17 cellular contexts compared by ENCODE assay signal in the genomic region with DNA sequence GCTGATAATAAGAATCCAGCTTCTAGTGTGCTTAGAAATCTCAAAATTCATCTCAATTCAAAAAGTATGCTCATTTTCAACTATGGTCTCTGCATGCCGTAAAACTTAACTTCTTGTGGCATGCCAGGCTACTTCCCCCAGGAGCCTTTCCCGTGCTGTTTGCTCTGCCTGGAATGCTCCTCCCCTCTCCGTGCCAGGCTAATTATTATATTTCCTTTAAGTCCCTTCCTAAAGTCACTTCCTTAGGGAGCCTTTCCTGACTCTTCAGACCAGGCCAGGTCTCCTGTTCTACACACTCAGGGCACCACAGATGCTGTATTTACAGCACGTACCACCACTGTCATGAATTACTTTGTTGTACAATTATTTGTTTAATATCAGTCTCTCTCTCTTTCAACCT.
A peak's percentile ranks its signal among the peaks of the same experiment; 100 is the strongest.
DNase-seq lines count a peak whose midpoint lies in the region; ATAC-seq and TF ChIP-seq lines count a peak whose summit lies in the region.
"Had no signal": no experiment of that assay in that cellular context is flagged by ENCODE, and none has a peak within 500 bp of the region (broad histone marks: within the 10 kb centered on the region; RNA-seq: fewer than 3 reads in every experiment).

No MANE protein-coding gene starts in this region.

- H3K56ac ChIP-seq in mesendoderm (ENCODE audit: low read length): no peak overlapping the region

- H3K4me3 ChIP-seq in SK-N-SH (ENCODE audit: low read depth in 2 of 2, low read length in 1 of 2) (no peak overlapping the region), mesendoderm (ENCODE audit: low read length) (no peak overlapping the region), upper lobe of left lung (no peak overlapping the region)
- H3K4me3 ChIP-seq: GM23248 had no signal

- TF ChIP-seq POLR2A in upper lobe of left lung (IDR thresholded peaks at IDR 0.05): no peak

- H3K27ac ChIP-seq in SK-N-SH (ENCODE audit: low read depth in 2 of 2, low read length in 1 of 2) (no peak overlapping the region; a peak in 1 of 4 replicates), mesendoderm (ENCODE audit: low read depth, low read length) (no peak overlapping the region), upper lobe of left lung (peak overlapping the region in 3 of 4 donors; percentile 14 to 65 (median 49))
- H3K27ac ChIP-seq: 22Rv1, C4-2B, GM23248 had no signal

- no peaks in the 10 kb centered on the region for H3K36me3 Mint-ChIP-seq in activated T-helper 1 cell treated with anti-CD3 and anti-CD28 coated beads, Interleukin-12 subunit alpha, Interleukin-12 subunit beta, Interleukin-2, Interleukin-4 antibody, amounts not matched to agents 30 ng/mL and 10 ng/mL and 1 ng/mL, durations not matched to agents 14 hours and 24 hours and 36 hours (ENCODE audit: low read depth)
- no peaks in the 10 kb centered on the region for H3K36me3 Mint-ChIP-seq in activated naive CD4-positive, alpha-beta T cell treated with anti-CD3 and anti-CD28 coated beads for 36 hours (ENCODE audit: low read depth)

- no peaks in the 10 kb centered on the region for H3K9me2 ChIP-seq in SK-N-SH

- H4K5ac ChIP-seq in mesendoderm (ENCODE audit: low read length): no peak overlapping the region

- 68% methylated on average over 4 of the region's 4 CpGs for WGBS in SK-N-SH (ENCODE audit: low lambda C conversion rate)
- no CpG with 5 or more reads among the region's 4 CpGs for WGBS in mesendoderm (ENCODE audit: extremely low coverage, insufficient coverage, low lambda C conversion rate)
- 39 to 45% methylated on average over 4 of the region's 4 CpGs for WGBS in upper lobe of left lung, 2 donors

- ATAC-seq in SK-N-SH treated with all-trans-retinoic acid at 6 μM for 48 hours (peak; percentile 34; the same call in 2 of the 3 replicates), upper lobe of left lung (ENCODE audit: low FRiP score in 2 of 2) (no peak), HG03469 (IDR thresholded peaks at IDR 0.05; ENCODE audit: unreplicated experiment) (no peak), HG03139 (IDR thresholded peaks at IDR 0.05; ENCODE audit: unreplicated experiment) (no peak)

- H3K79me1 ChIP-seq in mesendoderm (ENCODE audit: low read length): no peaks in the 10 kb centered on the region

- H3F3A ChIP-seq in SK-N-SH (replicated peaks; ENCODE audit: insufficient read depth): no peaks in the 10 kb centered on the region

- POLR2A ChIA-PET in SK-N-SH (lab: Yijun Ruan, JAX): no interaction called here

- H3K4ac ChIP-seq in mesendoderm (ENCODE audit: low read depth, low read length): no peak overlapping the region

- H3K9me3 ChIP-seq in SK-N-SH (no peaks in the 10 kb centered on the region), upper lobe of left lung (no peaks in the 10 kb centered on the region)

- H3K4me3 Mint-ChIP-seq in activated T-helper 1 cell treated with anti-CD3 and anti-CD28 coated beads, Interleukin-12 subunit alpha, Interleukin-12 subunit beta, Interleukin-2, Interleukin-4 antibody, amounts not matched to agents 30 ng/mL and 10 ng/mL and 1 ng/mL, durations not matched to agents 14 hours and 24 hours and 36 hours: no peak overlapping the region
- H3K4me3 Mint-ChIP-seq in activated naive CD4-positive, alpha-beta T cell treated with anti-CD3 and anti-CD28 coated beads for 36 hours: no peak overlapping the region

- H3K4me2 ChIP-seq in SK-N-SH (no peak overlapping the region), mesendoderm (ENCODE audit: low read length) (no peak overlapping the region)

- no peak overlapping the region for H2BK15ac ChIP-seq in mesendoderm (replicated peaks; ENCODE audit: low read depth)

- no peaks in the 10 kb centered on the region for H3K27me3 ChIP-seq in SK-N-SH (ENCODE audit: insufficient read depth)
- no peaks in the 10 kb centered on the region for H3K27me3 ChIP-seq in mesendoderm (ENCODE audit: insufficient read depth, low read length, poor library complexity)
- no peaks in the 10 kb centered on the region for H3K27me3 ChIP-seq in upper lobe of left lung

- peaks cover 3% of the 10 kb centered on the region for H3K27me3 Mint-ChIP-seq in activated T-helper 1 cell treated with anti-CD3 and anti-CD28 coated beads, Interleukin-12 subunit alpha, Interleukin-12 subunit beta, Interleukin-2, Interleukin-4 antibody, amounts not matched to agents 30 ng/mL and 10 ng/mL and 1 ng/mL, durations not matched to agents 14 hours and 24 hours and 36 hours (ENCODE audit: insufficient read depth)
- no peaks in the 10 kb centered on the region for H3K27me3 Mint-ChIP-seq in activated naive CD4-positive, alpha-beta T cell treated with anti-CD3 and anti-CD28 coated beads for 36 hours (ENCODE audit: low read depth)

- H3K4me1 ChIP-seq in SK-N-SH (ENCODE audit: control insufficient read depth in 1 of 2, insufficient read depth in 2 of 2, low read depth in 1 of 2, low read length in 1 of 2) (peaks cover 5 to 7% of the 10 kb centered on the region in 2 experiments; a peak in 2 of 4 replicates), mesendoderm (ENCODE audit: control insufficient read depth, low read depth, low read length) (peaks cover 11% of the 10 kb centered on the region), upper lobe of left lung (peaks cover 15 to 38% (median 21%) of the 10 kb centered on the region in 4 donors)

- H3K36me3 ChIP-seq in SK-N-SH (replicated peaks in 1 of 2; ENCODE audit: control insufficient read depth in 1 of 2, insufficient read depth in 2 of 2, low read length in 1 of 2) (no peaks in the 10 kb centered on the region), mesendoderm (ENCODE audit: control insufficient read depth, insufficient read depth, low read length) (no peaks in the 10 kb centered on the region), upper lobe of left lung (no peaks in the 10 kb centered on the region)

- H2AFZ ChIP-seq in SK-N-SH (ENCODE audit: low read depth): no peak overlapping the region
- H2AFZ ChIP-seq: GM23248 had no signal

- H3K18ac ChIP-seq in mesendoderm (ENCODE audit: low read length): peak overlapping the region; percentile 19

- no peak overlapping the region for H2AK5ac ChIP-seq in mesendoderm (ENCODE audit: low read length)

- no peak overlapping the region for H2BK5ac ChIP-seq in mesendoderm (ENCODE audit: low read length)

- H4K8ac ChIP-seq in mesendoderm (ENCODE audit: low read depth, low read length): no peak overlapping the region

- H3K4me1 Mint-ChIP-seq in activated T-helper 1 cell treated with anti-CD3 and anti-CD28 coated beads, Interleukin-12 subunit alpha, Interleukin-12 subunit beta, Interleukin-2, Interleukin-4 antibody, amounts not matched to agents 30 ng/mL and 10 ng/mL and 1 ng/mL, durations not matched to agents 14 hours and 24 hours and 36 hours (ENCODE audit: low read depth): peaks cover 29% of the 10 kb centered on the region
- peaks cover 20% of the 10 kb centered on the region for H3K4me1 Mint-ChIP-seq in activated naive CD4-positive, alpha-beta T cell treated with anti-CD3 and anti-CD28 coated beads for 36 hours (ENCODE audit: low read depth)

- H3K79me2 ChIP-seq in SK-N-SH (ENCODE audit: insufficient read depth) (no peaks in the 10 kb centered on the region), mesendoderm (ENCODE audit: control insufficient read depth, insufficient read depth, low read length) (no peaks in the 10 kb centered on the region)

- H4K20me1 ChIP-seq in SK-N-SH (ENCODE audit: insufficient read depth): no peaks in the 10 kb centered on the region

- H3K23ac ChIP-seq in mesendoderm (ENCODE audit: low read length): no peak overlapping the region

- no peak for DNase-seq in SK-N-SH
- no peak for DNase-seq in activated T-helper 1 cell treated with anti-CD3 and anti-CD28 coated beads, Interleukin-12 subunit alpha, Interleukin-12 subunit beta, Interleukin-2, Interleukin-4 antibody, amounts not matched to agents 30 ng/mL and 10 ng/mL and 1 ng/mL, durations not matched to agents 14 hours and 24 hours and 36 hours (ENCODE audit: low spot score)
- DNase-seq in mesendoderm: no peak
- no peak for DNase-seq in upper lobe of left lung
- DNase-seq in activated naive CD4-positive, alpha-beta T cell treated with anti-CD3 and anti-CD28 coated beads for 36 hours: no peak
- DNase-seq: GM23248, Karpas-422, MM.1S, NCI-H1105, NCI-H1930, NCI-H2171 treated with DMSO at 0.1 percent for 48 hours, SIG-M5 had no signal

- H3K9me3 Mint-ChIP-seq in activated T-helper 1 cell treated with anti-CD3 and anti-CD28 coated beads, Interleukin-12 subunit alpha, Interleukin-12 subunit beta, Interleukin-2, Interleukin-4 antibody, amounts not matched to agents 30 ng/mL and 10 ng/mL and 1 ng/mL, durations not matched to agents 14 hours and 24 hours and 36 hours: no peaks in the 10 kb centered on the region
- no peaks in the 10 kb centered on the region for H3K9me3 Mint-ChIP-seq in activated naive CD4-positive, alpha-beta T cell treated with anti-CD3 and anti-CD28 coated beads for 36 hours

- intact Hi-C loops in activated T-helper 1 cell treated with anti-CD3 and anti-CD28 coated beads, Interleukin-12 subunit alpha, Interleukin-12 subunit beta, Interleukin-2, Interleukin-4 antibody, amounts not matched to agents 30 ng/mL and 10 ng/mL and 1 ng/mL, durations not matched to agents 14 hours and 24 hours and 36 hours (cut with micrococcal nuclease): loop anchor here (2.0 to 10.0 kb wide), 3 partner anchors 29 to 191 kb away; no protein-coding TSS in a partner anchor
- intact Hi-C loops in activated naive CD4-positive, alpha-beta T cell treated with anti-CD3 and anti-CD28 coated beads for 36 hours (cut with micrococcal nuclease): loop anchor here (5.0 kb wide), 1 partner anchor 56 kb away; no protein-coding TSS in a partner anchor

- H3K9ac ChIP-seq in SK-N-SH: no peak overlapping the region
- no peak overlapping the region for H3K9ac ChIP-seq in mesendoderm (ENCODE audit: low read length)
- H3K9ac ChIP-seq: GM23248 had no signal

- TF ChIP-seq RAD21 in SK-N-SH (IDR thresholded peaks at IDR 0.05; ENCODE audit: low read length): no peak

- no peak for TF ChIP-seq EP300 in SK-N-SH (IDR thresholded peaks at IDR 0.05; ENCODE audit: borderline replicate concordance in 1 of 2, low read depth in 1 of 2, low read length in 1 of 2)
- no peak for TF ChIP-seq EP300 in upper lobe of left lung (IDR thresholded peaks at IDR 0.05)

- CTCF ChIA-PET in SK-N-SH (lab: Yijun Ruan, JAX): interaction anchor here (0.9 to 1.4 kb wide), 2 partner anchors 9 to 14 kb away, joined by 3 to 4 read pairs; no protein-coding TSS in a partner anchor
- CTCF ChIA-PET in activated naive CD4-positive, alpha-beta T cell treated with anti-CD3 and anti-CD28 coated beads for 36 hours (lab: Charles Lee): interaction anchor here (1.4 kb wide), 1 partner anchor 10 kb away, joined by 6 read pairs; no protein-coding TSS in a partner anchor

- no peak overlapping the region for H2BK120ac ChIP-seq in mesendoderm (ENCODE audit: low read depth, low read length)

- peak overlapping the region; percentile 81 for H3K27ac Mint-ChIP-seq in activated T-helper 1 cell treated with anti-CD3 and anti-CD28 coated beads, Interleukin-12 subunit alpha, Interleukin-12 subunit beta, Interleukin-2, Interleukin-4 antibody, amounts not matched to agents 30 ng/mL and 10 ng/mL and 1 ng/mL, durations not matched to agents 14 hours and 24 hours and 36 hours
- H3K27ac Mint-ChIP-seq in activated naive CD4-positive, alpha-beta T cell treated with anti-CD3 and anti-CD28 coated beads for 36 hours: no peak overlapping the region

- no peak for TF ChIP-seq CTCF in SK-N-SH (IDR thresholded peaks at IDR 0.05)
- no peak for TF ChIP-seq CTCF in upper lobe of left lung (IDR thresholded peaks at IDR 0.05)

TF ChIP-seq in SK-N-SH treated with all-trans-retinoic acid at 6 μM for 48 hours, 23 proteins besides CTCF, POLR2A, EP300 and RAD21 (continues in another document):
- TF ChIP-seq ZNF70 (CRISPR knock-in tag; IDR thresholded peaks at IDR 0.05): no peak

Comparison
In these comparisons a context has a peak if more than half of its experiments do, and no peak if none do; other contexts are left out.
1. H3K27ac ChIP-seq: peak in upper lobe of left lung (3 of 4); none in SK-N-SH (0 of 2) and mesendoderm (single experiment).